ENCODE assay signal across 23 cellular contexts in the genomic region with DNA sequence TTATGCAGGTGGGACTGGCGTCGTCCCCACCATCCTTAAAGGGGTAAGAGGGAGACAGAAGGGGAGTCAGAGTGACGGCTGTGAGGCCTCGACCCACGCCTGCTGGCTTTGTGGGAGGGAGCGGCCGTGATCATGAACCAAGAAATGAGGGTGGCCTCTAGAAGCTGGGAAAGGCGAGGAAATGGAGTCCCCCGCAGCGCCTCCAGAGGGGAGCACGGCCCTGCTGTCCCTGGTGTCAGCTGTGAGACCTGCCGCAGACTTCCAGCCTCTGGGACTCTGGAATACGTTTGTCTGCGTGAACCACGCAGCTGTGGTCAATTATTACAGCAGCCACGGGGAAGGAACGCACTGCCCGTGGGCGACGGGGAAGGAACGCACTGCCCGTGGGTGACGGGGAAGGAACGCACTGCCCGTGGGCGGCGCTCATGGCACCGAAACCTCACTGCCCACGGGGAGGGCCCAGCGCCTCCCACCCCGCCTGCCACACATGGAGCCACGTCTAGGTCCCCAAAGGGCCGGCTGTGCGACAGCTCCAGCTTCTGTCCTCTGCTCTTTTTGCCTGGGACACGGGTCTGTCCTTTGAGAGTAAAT.
DNase-seq lines count a peak whose midpoint lies in the region; ATAC-seq and TF ChIP-seq lines count a peak whose summit lies in the region.
"Had no signal": no experiment of that assay in that cellular context is flagged by ENCODE, and none has a peak within 500 bp of the region (broad histone marks: within the 10 kb centered on the region; RNA-seq: fewer than 3 reads in every experiment).

No MANE protein-coding gene starts in this region.

- no peaks in the 10 kb centered on the region for H3K9me3 ChIP-seq in aorta (ENCODE audit: control insufficient read depth, low read length)
- H3K9me3 ChIP-seq: MG63 had no signal

- WGBS in aorta, 2 donors: 82% methylated on average over 35 of the region's 35 CpGs

- no peaks in the 10 kb centered on the region for H3K27me3 ChIP-seq in aorta (ENCODE audit: control insufficient read depth in 1 of 2, insufficient read depth in 2 of 2, low read length in 1 of 2)
- H3K27me3 ChIP-seq: MG63 had no signal

- no peaks in the 10 kb centered on the region for H3K4me1 ChIP-seq in aorta (ENCODE audit: control insufficient read depth in 1 of 2, insufficient read depth in 2 of 2, low read length in 2 of 2)

- intact Hi-C loops in aorta (cut with DNase I): no loop called here

- H3K4me1 Mint-ChIP-seq in HFFc6 (ENCODE audit: low read depth) (no peaks in the 10 kb centered on the region), neural crest cell (peaks cover 6% of the 10 kb centered on the region)
- H3K4me1 Mint-ChIP-seq in stimulated activated effector memory CD8-positive, alpha-beta T cell treated with anti-CD3 and anti-CD28 coated beads, Interleukin-12 subunit alpha, Interleukin-12 subunit beta, amount 100 ng/mL, for 72 hours: peaks cover 6% of the 10 kb centered on the region
- H3K4me1 Mint-ChIP-seq: CD8-positive, alpha-beta memory T cell had no signal

- H3K4me3 Mint-ChIP-seq in HFFc6: no peak overlapping the region
- no peak overlapping the region for H3K4me3 Mint-ChIP-seq in neural crest cell
- no peak overlapping the region for H3K4me3 Mint-ChIP-seq in stimulated activated effector memory CD8-positive, alpha-beta T cell treated with anti-CD3 and anti-CD28 coated beads, Interleukin-12 subunit alpha, Interleukin-12 subunit beta, amount 100 ng/mL, for 72 hours
- H3K4me3 Mint-ChIP-seq: CD8-positive, alpha-beta memory T cell had no signal

- H3K27ac Mint-ChIP-seq in HFFc6 (no peak overlapping the region), neural crest cell (ENCODE audit: unreplicated experiment) (peak overlapping the region; percentile 87)
- H3K27ac Mint-ChIP-seq in stimulated activated effector memory CD8-positive, alpha-beta T cell treated with anti-CD3 and anti-CD28 coated beads, Interleukin-12 subunit alpha, Interleukin-12 subunit beta, amount 100 ng/mL, for 72 hours: no peak overlapping the region

- no peaks in the 10 kb centered on the region for H3K9me3 Mint-ChIP-seq in HFFc6
- H3K9me3 Mint-ChIP-seq in neural crest cell: no peaks in the 10 kb centered on the region
- H3K9me3 Mint-ChIP-seq in stimulated activated effector memory CD8-positive, alpha-beta T cell treated with anti-CD3 and anti-CD28 coated beads, Interleukin-12 subunit alpha, Interleukin-12 subunit beta, amount 100 ng/mL, for 72 hours: no peaks in the 10 kb centered on the region
- H3K9me3 Mint-ChIP-seq: CD8-positive, alpha-beta memory T cell had no signal

- TF ChIP-seq CTCF in HFFc6 (IDR thresholded peaks at IDR 0.05) (0 out of 2 replicates have a peak, but pooled peaks have one; percentile 14), neural crest cell (conservative IDR thresholded peaks at IDR 0.05) (no peak)

- H3K4me3 ChIP-seq in aorta (ENCODE audit: low read length in 2 of 2): no peak overlapping the region
- H3K4me3 ChIP-seq: GM12878, MG63 had no signal

- no peak overlapping the region for H3K27ac ChIP-seq in aorta (ENCODE audit: low read depth in 1 of 2, low read length in 2 of 2)
- H3K27ac ChIP-seq: C4-2B had no signal

- peaks cover 42% of the 10 kb centered on the region for H3K27me3 Mint-ChIP-seq in HFFc6 (ENCODE audit: insufficient read depth)
- no peaks in the 10 kb centered on the region for H3K27me3 Mint-ChIP-seq in neural crest cell (ENCODE audit: low read depth)

- DNase-seq in CD1c-positive myeloid dendritic cell (ENCODE audit: extremely low spot score) (peak; percentile 41), HFFc6 (no peak), neural crest cell (ENCODE audit: low read depth, low spot score) (no peak), aorta (no peak), NCI-H226 (no peak), NCI-H510A (lab: John Stamatoyannopoulos, UW) (no peak)
- DNase-seq in stimulated activated effector memory CD8-positive, alpha-beta T cell treated with anti-CD3 and anti-CD28 coated beads, Interleukin-12 subunit alpha, Interleukin-12 subunit beta, amount 100 ng/mL, for 72 hours (ENCODE audit: low spot score in 2 of 2): no peak
- DNase-seq: CD8-positive, alpha-beta memory T cell; DMS 273 treated with DMSO at 0.1 percent for 48 hours; DMS79; EL; GDM1; KBM-7; MG63; NCI-H1105 treated with DMSO at 0.1 percent for 48 hours; NCI-H146; NCI-H1930; NCI-H446 treated with DMSO at 0.1 percent for 48 hours; NCI-H526 treated with DMSO at 0.1 percent for 48 hours; RPMI8226; SHP77 had no signal

- H3K36me3 Mint-ChIP-seq in HFFc6 (ENCODE audit: low read depth): no peaks in the 10 kb centered on the region
- H3K36me3 Mint-ChIP-seq in neural crest cell (ENCODE audit: low read depth): no peaks in the 10 kb centered on the region
- H3K36me3 Mint-ChIP-seq in stimulated activated effector memory CD8-positive, alpha-beta T cell treated with anti-CD3 and anti-CD28 coated beads, Interleukin-12 subunit alpha, Interleukin-12 subunit beta, amount 100 ng/mL, for 72 hours: no peaks in the 10 kb centered on the region
- H3K36me3 Mint-ChIP-seq: CD8-positive, alpha-beta memory T cell had no signal

- H3K36me3 ChIP-seq in aorta (ENCODE audit: control insufficient read depth in 1 of 2, insufficient read depth in 2 of 2, low read length in 1 of 2): no peaks in the 10 kb centered on the region
- H3K36me3 ChIP-seq: MG63 had no signal

- ATAC-seq in aorta (ENCODE audit: low FRiP score): peak; percentile 16
- no peak for ATAC-seq in stimulated activated effector memory CD8-positive, alpha-beta T cell treated with anti-CD3 and anti-CD28 coated beads, Interleukin-12 subunit alpha, Interleukin-12 subunit beta, amount 100 ng/mL, for 72 hours
- ATAC-seq: GM12878 had no signal
